Comparison of ENCODE assay signal across 1 cellular context in the genomic region with DNA sequence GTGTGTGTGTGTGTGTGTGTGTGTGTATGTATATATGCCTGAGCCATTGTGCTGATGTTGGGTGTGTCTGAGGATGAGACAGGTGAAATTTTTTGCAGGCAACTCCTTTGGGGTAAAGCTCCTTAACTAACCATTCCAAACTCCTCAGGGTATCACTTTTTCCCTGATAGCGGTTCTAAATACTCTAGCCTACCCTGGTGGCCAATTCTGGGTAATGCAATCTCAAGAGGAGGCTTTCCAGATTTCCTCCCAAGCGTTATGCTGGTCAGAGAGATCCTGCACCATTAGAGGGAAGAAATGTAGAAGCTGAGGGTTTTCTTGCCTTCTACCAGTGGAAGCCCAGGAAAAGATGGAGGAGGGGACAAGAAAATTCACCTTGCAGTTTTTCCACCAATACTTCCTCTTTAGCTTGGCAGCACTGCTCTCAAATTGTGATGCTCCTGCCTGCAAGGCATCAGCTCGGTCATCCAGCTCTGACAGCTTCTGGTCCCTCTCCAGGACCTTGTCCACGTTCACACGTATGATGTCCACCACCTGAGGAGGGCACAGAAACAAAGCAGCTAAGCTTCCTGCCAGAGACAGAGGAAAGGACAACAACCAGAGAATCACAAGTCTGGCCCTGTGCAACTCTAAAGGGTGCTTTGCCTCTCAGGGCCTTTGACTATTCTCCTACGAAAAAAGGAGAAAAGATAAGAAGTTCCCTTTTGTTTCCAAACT.
TF ChIP-seq lines count a peak whose summit lies in the region.

No MANE protein-coding gene starts in this region.

TF ChIP-seq in HCT116, 20 proteins besides CTCF, POLR2A, EP300 and RAD21 (continued from another document):
- TF ChIP-seq, protein P1, sequence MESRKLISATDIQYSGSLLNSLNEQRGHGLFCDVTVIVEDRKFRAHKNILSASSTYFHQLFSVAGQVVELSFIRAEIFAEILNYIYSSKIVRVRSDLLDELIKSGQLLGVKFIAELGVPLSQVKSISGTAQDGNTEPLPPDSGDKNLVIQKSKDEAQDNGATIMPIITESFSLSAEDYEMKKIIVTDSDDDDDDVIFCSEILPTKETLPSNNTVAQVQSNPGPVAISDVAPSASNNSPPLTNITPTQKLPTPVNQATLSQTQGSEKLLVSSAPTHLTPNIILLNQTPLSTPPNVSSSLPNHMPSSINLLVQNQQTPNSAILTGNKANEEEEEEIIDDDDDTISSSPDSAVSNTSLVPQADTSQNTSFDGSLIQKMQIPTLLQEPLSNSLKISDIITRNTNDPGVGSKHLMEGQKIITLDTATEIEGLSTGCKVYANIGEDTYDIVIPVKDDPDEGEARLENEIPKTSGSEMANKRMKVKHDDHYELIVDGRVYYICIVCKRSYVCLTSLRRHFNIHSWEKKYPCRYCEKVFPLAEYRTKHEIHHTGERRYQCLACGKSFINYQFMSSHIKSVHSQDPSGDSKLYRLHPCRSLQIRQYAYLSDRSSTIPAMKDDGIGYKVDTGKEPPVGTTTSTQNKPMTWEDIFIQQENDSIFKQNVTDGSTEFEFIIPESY (IDR thresholded peaks at IDR 0.05; ENCODE audit: extremely low read depth, insufficient replicate concordance, low read length): no peak
